Comparison of ENCODE assay signal across 10 cellular contexts in genomic region chr3:194276768-194277546, GRCh38.
DNase-seq lines count a peak whose midpoint lies in the region; ATAC-seq lines count a peak whose summit lies in the region.
"Had no signal": no experiment of that assay in that cellular context is flagged by ENCODE, and none has a peak within 500 bp of the region (broad histone marks: within the 10 kb centered on the region; RNA-seq: fewer than 3 reads in every experiment).

No MANE protein-coding gene starts in this region.

- H3K9me3 ChIP-seq in SK-N-MC (ENCODE audit: low read depth, low read length) (no peaks in the 10 kb centered on the region), trophoblast cell (ENCODE audit: insufficient read depth, low read depth, low read length) (no peaks in the 10 kb centered on the region)

- no peak overlapping the region for H2BK5ac ChIP-seq in trophoblast cell (ENCODE audit: low read depth, low read length, poor library complexity)

- DNase-seq in Daoy (ENCODE audit: low read depth), result peak; percentile 90
- no peak for DNase-seq in SK-N-MC (ENCODE audit: low read depth, low spot score)
- DNase-seq in Right ventricle myocardium inferior (ENCODE audit: missing footprints), result peak; percentile 72
- no peak for DNase-seq in trophoblast cell
- no peak for DNase-seq in effector CD4-positive, alpha-beta T cell
- DNase-seq in T1000 (lab: John Stamatoyannopoulos, UW), result no peak
- DNase-seq: DMS79 treated with DMSO at 0.1 percent for 48 hours had no signal

- H4K12ac ChIP-seq in trophoblast cell (ENCODE audit: low read depth, low read length), result no peak overlapping the region

- no peak overlapping the region for H3K4me2 ChIP-seq in trophoblast cell (ENCODE audit: low read length)
- H3K4me2 ChIP-seq: KMS-11 had no signal

- peaks cover 7% of the 10 kb centered on the region for H3K79me1 ChIP-seq in trophoblast cell (ENCODE audit: low read length)

- intact Hi-C loops in Right ventricle myocardium inferior (cut with DNase I), result no loop called here

- H3K18ac ChIP-seq in trophoblast cell (ENCODE audit: low read length), result no peak overlapping the region

- H3K9ac ChIP-seq in SK-N-MC (ENCODE audit: insufficient read length) (peak overlapping the region; percentile 51), trophoblast cell (ENCODE audit: low read length) (no peak overlapping the region)
- H3K9ac ChIP-seq: KMS-11 had no signal

- ATAC-seq in Right ventricle myocardium inferior (peak; percentile 63), HG03469 (IDR thresholded peaks at IDR 0.05; ENCODE audit: unreplicated experiment) (no peak), HG02840 (IDR thresholded peaks at IDR 0.05; ENCODE audit: low FRiP score, unreplicated experiment) (no peak)

- no peak overlapping the region for H3K23ac ChIP-seq in trophoblast cell (ENCODE audit: low read length)

- no CpG with 5 or more reads among the region's 15 CpGs for WGBS in trophoblast cell (ENCODE audit: extremely low coverage, insufficient coverage, insufficient read length)

- no peaks in the 10 kb centered on the region for H3K79me2 ChIP-seq in trophoblast cell (ENCODE audit: control insufficient read depth, insufficient read depth, low read length, poor library complexity)

- H3K27ac ChIP-seq in SK-N-MC (peak overlapping the region; percentile 96), trophoblast cell (ENCODE audit: low read depth, low read length) (no peak overlapping the region)
- H3K27ac ChIP-seq: KMS-11 had no signal

- H3K36me3 ChIP-seq in SK-N-MC (ENCODE audit: insufficient read depth, low read length) (no peaks in the 10 kb centered on the region), trophoblast cell (ENCODE audit: control insufficient read depth in 1 of 2, insufficient read depth in 2 of 2, low read length in 2 of 2) (no peaks in the 10 kb centered on the region)

- no peak overlapping the region for H3K14ac ChIP-seq in trophoblast cell (ENCODE audit: low read length)

- H2BK12ac ChIP-seq in trophoblast cell (ENCODE audit: low read length), result peak overlapping the region; percentile 12

- 0 out of 2 replicates have a peak overlapping the region, but pooled peaks have one; percentile 48 for H3K4me3 ChIP-seq in SK-N-MC
- H3K4me3 ChIP-seq in trophoblast cell (ENCODE audit: low read depth, low read length), result no peak overlapping the region

- H2AK5ac ChIP-seq in trophoblast cell (ENCODE audit: low read length), result peak overlapping the region; percentile 40

- H2BK120ac ChIP-seq in trophoblast cell (ENCODE audit: insufficient read depth, low read length, poor library complexity), result no peak overlapping the region

- H3K27me3 ChIP-seq in trophoblast cell (ENCODE audit: insufficient read depth, low read length), result no peaks in the 10 kb centered on the region

- H2AFZ ChIP-seq in trophoblast cell (ENCODE audit: insufficient read depth, low read length, poor library complexity), result peak overlapping the region; percentile 32

- H4K8ac ChIP-seq in trophoblast cell (ENCODE audit: low read depth, low read length), result no peak overlapping the region

- peaks cover 7 to 10% of the 10 kb centered on the region in 2 experiments for H3K4me1 ChIP-seq in trophoblast cell (ENCODE audit: control insufficient read depth in 1 of 2, insufficient read depth in 2 of 2, low read length in 2 of 2)

- H4K91ac ChIP-seq in trophoblast cell (ENCODE audit: low read depth, low read length), result peak overlapping the region; percentile 16

- H3K4ac ChIP-seq in trophoblast cell (ENCODE audit: low read depth, low read length), result no peak overlapping the region

Comparison
In these comparisons a context has a peak if more than half of its experiments do, and no peak if none do; other contexts are left out.
1. DNase-seq: peak in Daoy (single experiment) and Right ventricle myocardium inferior (single experiment); none in SK-N-MC (single experiment), trophoblast cell (0 of 2), effector CD4-positive, alpha-beta T cell (single experiment) and T1000 (single experiment).